Comparison of ENCODE assay signal across 13 cellular contexts in the genomic region with DNA sequence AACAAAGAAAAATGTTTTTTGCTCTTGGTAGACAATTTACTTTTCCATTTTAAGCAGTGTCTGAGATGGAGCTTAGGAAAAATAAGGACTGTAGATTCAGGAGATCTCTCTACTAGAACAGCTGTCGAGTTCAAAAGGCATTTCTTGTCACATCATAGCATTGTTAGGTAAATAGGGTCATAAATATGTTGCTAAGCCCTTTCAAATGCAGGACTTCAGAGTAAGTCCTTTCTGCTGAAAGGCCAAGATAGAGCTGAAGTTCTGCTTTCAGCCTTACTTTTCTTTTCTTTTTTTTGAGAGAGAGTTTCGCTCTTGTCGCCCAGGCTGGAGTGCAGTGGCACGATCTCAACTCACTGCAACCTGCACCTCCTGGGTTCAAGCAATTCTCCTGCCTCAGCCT.
A peak's percentile ranks its signal among the peaks of the same experiment; 100 is the strongest.
DNase-seq lines count a peak whose midpoint lies in the region; ATAC-seq and TF ChIP-seq lines count a peak whose summit lies in the region.
"Had no signal": no experiment of that assay in that cellular context is flagged by ENCODE, and none has a peak within 500 bp of the region (broad histone marks: within the 10 kb centered on the region; RNA-seq: fewer than 3 reads in every experiment).

No MANE protein-coding gene starts in this region.

- TF ChIP-seq CTCF in mesothelial cell of epicardium (IDR thresholded peaks at IDR 0.05; ENCODE audit: unreplicated experiment) = no peak

- H3K4me3 Mint-ChIP-seq in activated naive CD4-positive, alpha-beta T cell treated with anti-CD3 and anti-CD28 coated beads, Interleukin-2, amount 10 ng/mL, durations not matched to agents 7 days and 5 days = no peak overlapping the region
- H3K4me3 Mint-ChIP-seq in activated naive CD4-positive, alpha-beta T cell treated with anti-CD3 and anti-CD28 coated beads for 36 hours = no peak overlapping the region
- no peak overlapping the region for H3K4me3 Mint-ChIP-seq in mesothelial cell of epicardium
- no peak overlapping the region for H3K4me3 Mint-ChIP-seq in activated T-cell treated with anti-CD3 and anti-CD28 coated beads, Interleukin-2, amount 50 U/mL, for 4 hours
- H3K4me3 Mint-ChIP-seq: CD4-positive, CD25-positive, alpha-beta regulatory T cell had no signal

- H3K4me1 ChIP-seq in HUES64 (ENCODE audit: insufficient read depth, low read length) (peaks cover 31% of the 10 kb centered on the region), iPS-18a (ENCODE audit: control insufficient read depth, low read depth, low read length) (peaks cover 28% of the 10 kb centered on the region)

- no peaks in the 10 kb centered on the region for H3K9me3 Mint-ChIP-seq in activated naive CD4-positive, alpha-beta T cell treated with anti-CD3 and anti-CD28 coated beads, Interleukin-2, amount 10 ng/mL, durations not matched to agents 7 days and 5 days
- H3K9me3 Mint-ChIP-seq in activated naive CD4-positive, alpha-beta T cell treated with anti-CD3 and anti-CD28 coated beads for 36 hours = no peaks in the 10 kb centered on the region
- no peaks in the 10 kb centered on the region for H3K9me3 Mint-ChIP-seq in mesothelial cell of epicardium
- no peaks in the 10 kb centered on the region for H3K9me3 Mint-ChIP-seq in activated T-cell treated with anti-CD3 and anti-CD28 coated beads, Interleukin-2, amount 50 U/mL, for 4 hours
- H3K9me3 Mint-ChIP-seq: CD4-positive, CD25-positive, alpha-beta regulatory T cell had no signal

- no peaks in the 10 kb centered on the region for H3K9me3 ChIP-seq in HUES64 (ENCODE audit: insufficient read depth, low read depth, low read length)
- H3K9me3 ChIP-seq in iPS-18a (ENCODE audit: control insufficient read depth, low read depth, low read length) = no peaks in the 10 kb centered on the region
- H3K9me3 ChIP-seq: BLaER1 treated with 17β-estradiol and CSF1 and Interleukin-3, amounts not matched to agents 10 nM and 100 nM had no signal

- H3K9ac ChIP-seq in HUES64 (ENCODE audit: low read depth, low read length) (no peak overlapping the region), iPS-18a (ENCODE audit: low read length) (no peak overlapping the region)
- H3K9ac ChIP-seq: BLaER1 treated with 17β-estradiol and CSF1 and Interleukin-3, amounts not matched to agents 10 nM and 100 nM had no signal

- H3K36me3 ChIP-seq in HUES64 (ENCODE audit: insufficient read depth, low read length) (peaks cover 41% of the 10 kb centered on the region), iPS-18a (ENCODE audit: control insufficient read depth, low read depth, low read length) (peaks cover 19% of the 10 kb centered on the region)

- ATAC-seq in HG03280 (IDR thresholded peaks at IDR 0.05; ENCODE audit: unreplicated experiment) = no peak
- ATAC-seq in activated T-cell treated with anti-CD3 and anti-CD28 coated beads, Interleukin-2, amount 50 U/mL, for 4 hours = no peak

- WGBS in HUES64 = 48% methylated on average over 4 of the region's 4 CpGs

- no peaks in the 10 kb centered on the region for H3K27me3 ChIP-seq in HUES64 (ENCODE audit: insufficient read depth, low read length)
- no peaks in the 10 kb centered on the region for H3K27me3 ChIP-seq in iPS-18a (ENCODE audit: control insufficient read depth, insufficient read depth, low read length)
- H3K27me3 ChIP-seq: BLaER1 treated with 17β-estradiol and CSF1 and Interleukin-3, amounts not matched to agents 10 nM and 100 nM had no signal

- CTCF ChIA-PET in activated naive CD4-positive, alpha-beta T cell treated with anti-CD3 and anti-CD28 coated beads, Interleukin-2, amount 10 ng/mL, durations not matched to agents 7 days and 5 days (lab: Charles Lee) = no interaction called here
- CTCF ChIA-PET in activated naive CD4-positive, alpha-beta T cell treated with anti-CD3 and anti-CD28 coated beads for 36 hours (lab: Charles Lee) = interaction anchor here (0.6 kb wide), 1 partner anchor 269 kb away, joined by 7 read pairs; no protein-coding TSS in a partner anchor

- H3K27me3 Mint-ChIP-seq in activated naive CD4-positive, alpha-beta T cell treated with anti-CD3 and anti-CD28 coated beads, Interleukin-2, amount 10 ng/mL, durations not matched to agents 7 days and 5 days = no peaks in the 10 kb centered on the region
- no peaks in the 10 kb centered on the region for H3K27me3 Mint-ChIP-seq in activated naive CD4-positive, alpha-beta T cell treated with anti-CD3 and anti-CD28 coated beads for 36 hours (ENCODE audit: low read depth)
- H3K27me3 Mint-ChIP-seq in mesothelial cell of epicardium (ENCODE audit: low read depth) = no peaks in the 10 kb centered on the region
- H3K27me3 Mint-ChIP-seq in activated T-cell treated with anti-CD3 and anti-CD28 coated beads, Interleukin-2, amount 50 U/mL, for 4 hours (ENCODE audit: low read depth) = no peaks in the 10 kb centered on the region
- H3K27me3 Mint-ChIP-seq: CD4-positive, CD25-positive, alpha-beta regulatory T cell had no signal

- H3K27ac Mint-ChIP-seq in activated naive CD4-positive, alpha-beta T cell treated with anti-CD3 and anti-CD28 coated beads, Interleukin-2, amount 10 ng/mL, durations not matched to agents 7 days and 5 days = peak overlapping the region; percentile 46
- H3K27ac Mint-ChIP-seq in activated naive CD4-positive, alpha-beta T cell treated with anti-CD3 and anti-CD28 coated beads for 36 hours = no peak overlapping the region
- no peak overlapping the region for H3K27ac Mint-ChIP-seq in mesothelial cell of epicardium

- DNase-seq in activated naive CD4-positive, alpha-beta T cell treated with anti-CD3 and anti-CD28 coated beads, Interleukin-2, amount 10 ng/mL, durations not matched to agents 7 days and 5 days = no peak
- DNase-seq in activated naive CD4-positive, alpha-beta T cell treated with anti-CD3 and anti-CD28 coated beads for 36 hours = no peak
- DNase-seq in mesothelial cell of epicardium (ENCODE audit: low spot score in 2 of 2, unreplicated experiment in 2 of 2) = no peak
- DNase-seq in activated T-cell treated with anti-CD3 and anti-CD28 coated beads, Interleukin-2, amount 50 U/mL, for 4 hours = no peak
- DNase-seq: ACHN; CD4-positive, CD25-positive, alpha-beta regulatory T cell; DMS53; H7; IMR-90 had no signal

- peaks cover 64% of the 10 kb centered on the region for H3K36me3 Mint-ChIP-seq in activated naive CD4-positive, alpha-beta T cell treated with anti-CD3 and anti-CD28 coated beads, Interleukin-2, amount 10 ng/mL, durations not matched to agents 7 days and 5 days
- peaks cover 13% of the 10 kb centered on the region for H3K36me3 Mint-ChIP-seq in activated naive CD4-positive, alpha-beta T cell treated with anti-CD3 and anti-CD28 coated beads for 36 hours (ENCODE audit: low read depth)
- H3K36me3 Mint-ChIP-seq in mesothelial cell of epicardium = peaks cover 16% of the 10 kb centered on the region
- peaks cover 25% of the 10 kb centered on the region for H3K36me3 Mint-ChIP-seq in activated T-cell treated with anti-CD3 and anti-CD28 coated beads, Interleukin-2, amount 50 U/mL, for 4 hours (ENCODE audit: insufficient read depth)

- peaks cover 22% of the 10 kb centered on the region for H3K4me1 Mint-ChIP-seq in activated naive CD4-positive, alpha-beta T cell treated with anti-CD3 and anti-CD28 coated beads, Interleukin-2, amount 10 ng/mL, durations not matched to agents 7 days and 5 days
- peaks cover 2% of the 10 kb centered on the region for H3K4me1 Mint-ChIP-seq in activated naive CD4-positive, alpha-beta T cell treated with anti-CD3 and anti-CD28 coated beads for 36 hours (ENCODE audit: low read depth)
- H3K4me1 Mint-ChIP-seq in mesothelial cell of epicardium = peaks cover 2% of the 10 kb centered on the region
- peaks cover 12% of the 10 kb centered on the region for H3K4me1 Mint-ChIP-seq in activated T-cell treated with anti-CD3 and anti-CD28 coated beads, Interleukin-2, amount 50 U/mL, for 4 hours (ENCODE audit: low read depth)

- H3K27ac ChIP-seq in HUES64 (ENCODE audit: low read depth, low read length) = peak overlapping the region; percentile 43; the same call in 1 of the 2 replicates
- H3K27ac ChIP-seq in iPS-18a (ENCODE audit: low read length) = no peak overlapping the region
- H3K27ac ChIP-seq: BLaER1 treated with 17β-estradiol and CSF1 and Interleukin-3, amounts not matched to agents 10 nM and 100 nM had no signal

- H3K4me3 ChIP-seq in HUES64 (ENCODE audit: low read length) (no peak overlapping the region), iPS-18a (ENCODE audit: low read length) (peak overlapping the region; percentile 21)
- H3K4me3 ChIP-seq: BLaER1 treated with 17β-estradiol and CSF1 and Interleukin-3, amounts not matched to agents 10 nM and 100 nM had no signal

- intact Hi-C loops in activated naive CD4-positive, alpha-beta T cell treated with anti-CD3 and anti-CD28 coated beads for 36 hours (cut with micrococcal nuclease) = no loop called here
